21 cellular contexts compared by ENCODE assay signal in genomic region chr18:1412660-1413659, GRCh38.
A peak's percentile ranks its signal among the peaks of the same experiment; 100 is the strongest.
DNase-seq lines count a peak whose midpoint lies in the region; ATAC-seq, FAIRE-seq and TF ChIP-seq lines count a peak whose summit lies in the region.
"Had no signal": no experiment of that assay in that cellular context is flagged by ENCODE, and none has a peak within 500 bp of the region (broad histone marks: within the 10 kb centered on the region; RNA-seq: fewer than 3 reads in every experiment).

No MANE protein-coding gene starts in this region.

- H3K9ac ChIP-seq in HCT116 (ENCODE audit: low read length): no peak overlapping the region
- H3K9ac ChIP-seq: GM23248 had no signal

- no peak for TF ChIP-seq RAD21 in HCT116 (IDR thresholded peaks at IDR 0.05; ENCODE audit: low read depth)

- H3K79me2 ChIP-seq in HCT116 (ENCODE audit: insufficient read depth, low read length): no peaks in the 10 kb centered on the region

- no peak for TF ChIP-seq CTCF in HCT116 (IDR thresholded peaks at IDR 0.05 in 2 of 3, conservative IDR thresholded peaks at IDR 0.05 in 1 of 3; ENCODE audit: borderline replicate concordance in 1 of 3, insufficient read depth in 1 of 3, low read depth in 2 of 3, low read length in 2 of 3)
- no peak for TF ChIP-seq CTCF in bronchial epithelial cell (IDR thresholded peaks at IDR 0.05; ENCODE audit: insufficient read depth, low read length, severe bottlenecking)
- TF ChIP-seq CTCF in heart right ventricle (IDR thresholded peaks at IDR 0.05): no peak

- 62 to 65% methylated on average over 7 of the region's 7 CpGs for WGBS in heart right ventricle, 2 donors

- no peak overlapping the region for H3K4me2 ChIP-seq in HCT116 (ENCODE audit: low read length)

- POLR2A ChIA-PET in HCT116 (lab: Charles Lee): no interaction called here

- BruUV-seq in HCT116 (replicated peaks; lab: Mats Ljungman, UMichigan): no TSS peak

- no peaks in the 10 kb centered on the region for H4K20me1 ChIP-seq in HCT116 (ENCODE audit: insufficient read depth)

- no peaks in the 10 kb centered on the region for H3K9me2 ChIP-seq in HCT116 (ENCODE audit: insufficient read depth)

- H3K27ac ChIP-seq in HCT116 (ENCODE audit: low read depth, low read length) (no peak overlapping the region), heart right ventricle (no peak overlapping the region)
- H3K27ac ChIP-seq: C4-2B, GM23248 had no signal

- H3K36me3 ChIP-seq in HCT116 (ENCODE audit: control insufficient read depth in 1 of 2, insufficient read depth in 2 of 2, low read length in 2 of 2): no peaks in the 10 kb centered on the region
- no peaks in the 10 kb centered on the region for H3K36me3 ChIP-seq in bronchial epithelial cell (ENCODE audit: control insufficient read depth, insufficient read depth, low read length)
- H3K36me3 ChIP-seq in heart right ventricle: no peaks in the 10 kb centered on the region

- H3K4me1 ChIP-seq in HCT116 (ENCODE audit: control insufficient read depth in 1 of 2, insufficient read depth in 2 of 2, low read length in 2 of 2) (no peaks in the 10 kb centered on the region), heart right ventricle (no peaks in the 10 kb centered on the region)

- H3K4me3 ChIP-seq in HCT116 (replicated peaks in 1 of 2; ENCODE audit: low read depth in 1 of 2, low read length in 2 of 2): no peak overlapping the region
- H3K4me3 ChIP-seq in bronchial epithelial cell (ENCODE audit: low read depth, low read length): no peak overlapping the region
- H3K4me3 ChIP-seq in heart right ventricle: no peak overlapping the region
- H3K4me3 ChIP-seq: GM23248 had no signal

- ATAC-seq in HCT116: no peak
- no peak for ATAC-seq in HG02840 (IDR thresholded peaks at IDR 0.05; ENCODE audit: low FRiP score, unreplicated experiment)
- no peak for ATAC-seq in heart right ventricle

- no peak for TF ChIP-seq POLR2A in HCT116 (IDR thresholded peaks at IDR 0.05; ENCODE audit: borderline replicate concordance, extremely low read depth, insufficient read depth, insufficient read length)

- DNase-seq in HCT116 (ENCODE audit: low read depth, low spot score) (no peak), NCI-H226 (peak; percentile 41), bronchial epithelial cell (ENCODE audit: low read depth) (peak; percentile 1), superior temporal gyrus (ENCODE audit: extremely low spot score) (peak; percentile 33), heart right ventricle (no peak)
- no peak for DNase-seq in activated naive CD4-positive, alpha-beta T cell (lab: John Stamatoyannopoulos, UW)
- DNase-seq: ACHN, DMS153, EL, GM23248, HCEC 1CT, KG1, NCI-H1436 treated with DMSO at 0.1 percent for 48 hours, NCI-H2081 treated with DMSO at 0.1 percent for 48 hours, NCI-H510A, NCI-H774, OCI-M1 had no signal

- H3K9me3 ChIP-seq in HCT116 (ENCODE audit: control insufficient read depth in 1 of 2, insufficient read depth in 1 of 2, low read depth in 1 of 2, low read length in 2 of 2) (no peaks in the 10 kb centered on the region), heart right ventricle (no peaks in the 10 kb centered on the region)

- CTCF ChIA-PET in HCT116 (lab: Charles Lee): no interaction called here

- RAD21 ChIA-PET in HCT116 (lab: Charles Lee; ENCODE audit: low non-redundant PET in 1 of 2, low total read pairs in 2 of 2, uncharacterized antibody in 2 of 2, unreplicated experiment in 2 of 2): no interaction called here

- H2AFZ ChIP-seq in HCT116 (ENCODE audit: low read depth, low read length, poor library complexity, severe bottlenecking): no peak overlapping the region
- H2AFZ ChIP-seq: GM23248 had no signal

- intact Hi-C loops in HCT116 (cut with micrococcal nuclease): no loop called here
- intact Hi-C loops in heart right ventricle (cut with DNase I): loop anchor here in 1 of 10 donors (10.0 kb wide), 1 partner anchor 62 kb away; no protein-coding TSS in a partner anchor

- H3K27me3 ChIP-seq in HCT116 (ENCODE audit: insufficient read depth, low read length): 0 out of 2 replicates have a peak, but pooled peaks cover 7% of the 10 kb centered on the region
- no peaks in the 10 kb centered on the region for H3K27me3 ChIP-seq in bronchial epithelial cell (ENCODE audit: control insufficient read depth, insufficient read depth, low read length)
- peaks cover 0 to 4% (median 0%) of the 10 kb centered on the region in 7 donors for H3K27me3 ChIP-seq in heart right ventricle

- FAIRE-seq in bronchial epithelial cell (lab: Jason Lieb, UNC): no peak
- FAIRE-seq: GM12891, GM18507 had no signal

TF ChIP-seq in HCT116, 20 proteins besides CTCF, POLR2A, EP300 and RAD21:
- no peak for TF ChIP-seq REST (IDR thresholded peaks at IDR 0.05; ENCODE audit: low read depth)
- TF ChIP-seq CEBPB (IDR thresholded peaks at IDR 0.05; ENCODE audit: low read depth): no peak
- TF ChIP-seq TCF7L2 (IDR thresholded peaks at IDR 0.05; ENCODE audit: borderline replicate concordance, extremely low read depth, insufficient read depth, insufficient read length): no peak
- TF ChIP-seq FOSL1 (IDR thresholded peaks at IDR 0.05; ENCODE audit: low read depth): 0 out of 2 replicates have a peak, but pooled peaks have one; percentile 9
- TF ChIP-seq CBX3 (IDR thresholded peaks at IDR 0.05; ENCODE audit: low read depth): no peak
- TF ChIP-seq SRF (IDR thresholded peaks at IDR 0.05; ENCODE audit: low read depth): no peak
- TF ChIP-seq EZH2phosphoT487 (IDR thresholded peaks at IDR 0.05; ENCODE audit: borderline replicate concordance): no peak
- TF ChIP-seq POLR2AphosphoS5 (IDR thresholded peaks at IDR 0.05; ENCODE audit: low read depth, low read length): no peak

Comparison
In these comparisons a context has a peak if more than half of its experiments do, and no peak if none do; other contexts are left out.
1. DNase-seq: peak in NCI-H226 (single experiment), bronchial epithelial cell (single experiment) and superior temporal gyrus (single experiment); none in HCT116 (single experiment), activated naive CD4-positive, alpha-beta T cell (0 of 4) and heart right ventricle (0 of 2).